In genomic region chr1:9125847-9126246, GRCh38 we compare ENCODE assay signal across 4 cellular contexts. TPM values are rescaled to one million over a fixed set of nuclear protein-coding genes. Genes with fewer than 3 reads are reported as not detected.
"Had no signal": no experiment of that assay in that cellular context is flagged by ENCODE, and none has a peak within 500 bp of the region (broad histone marks: within the 10 kb centered on the region; RNA-seq: fewer than 3 reads in every experiment).

No MANE protein-coding gene starts in this region.

RNA-seq across cellular contexts. Expression of gene GPR157, which starts 3.1 kb away (rescaled TPM):
- polyA plus RNA-seq: neural cell had no signal

RNA-seq across cellular contexts. Expression of gene SLC2A5, which starts 56.4 kb away (rescaled TPM):
- total RNA-seq: endodermal cell, endothelial cell of umbilical vein had no signal
- polyA plus RNA-seq: endothelial cell of umbilical vein; naive thymus-derived CD8-positive, alpha-beta T cell; neural cell had no signal
